Comparison of ENCODE assay signal across 9 cellular contexts in genomic region chr21:42460391-42461184, GRCh38. TPM values are rescaled to one million over a fixed set of nuclear protein-coding genes. Genes with fewer than 3 reads are reported as not detected.
A peak's percentile ranks its signal among the peaks of the same experiment; 100 is the strongest.
DNase-seq lines count a peak whose midpoint lies in the region; ATAC-seq and TF ChIP-seq lines count a peak whose summit lies in the region.
"Had no signal": no experiment of that assay in that cellular context is flagged by ENCODE, and none has a peak within 500 bp of the region (broad histone marks: within the 10 kb centered on the region; RNA-seq: fewer than 3 reads in every experiment).

No MANE protein-coding gene starts in this region.

- peak; percentile 66 for DNase-seq in NCI-H2171 treated with DMSO at 0.1 percent for 48 hours (lab: John Stamatoyannopoulos, UW)
- DNase-seq in stimulated activated naive B cell treated with anti-CD40 and anti-IgM and Interleukin-4, amounts not matched to agents 10 μg/mL and 1 μg/mL and 100 μg/mL, for 72 hours: peak; percentile 75
- DNase-seq in ecto neural progenitor cell (ENCODE audit: low spot score): no peak
- DNase-seq in ureter (ENCODE audit: low spot score): no peak
- DNase-seq in uterus: no peak

- no peak overlapping the region for H3K27ac Mint-ChIP-seq in activated naive CD8-positive, alpha-beta T cell
- H3K27ac Mint-ChIP-seq in stimulated activated naive B cell treated with anti-CD40 and anti-IgM and Interleukin-4, amounts not matched to agents 10 μg/mL and 1 μg/mL and 100 μg/mL, for 72 hours: peak overlapping the region; percentile 98

- no peaks in the 10 kb centered on the region for H3K27me3 ChIP-seq in uterus

- no peaks in the 10 kb centered on the region for H3K4me1 ChIP-seq in uterus

- H3K4me3 Mint-ChIP-seq in activated naive CD8-positive, alpha-beta T cell: peak overlapping the region; percentile 63
- peak overlapping the region; percentile 49 to 50 for H3K4me3 Mint-ChIP-seq in stimulated activated naive B cell treated with anti-CD40 and anti-IgM and Interleukin-4, amounts not matched to agents 10 μg/mL and 1 μg/mL and 100 μg/mL, for 72 hours

- H3K9me3 Mint-ChIP-seq in activated naive CD8-positive, alpha-beta T cell (ENCODE audit: low read depth): no peaks in the 10 kb centered on the region
- peaks cover 0 to 11% of the 10 kb centered on the region in 2 donors for H3K9me3 Mint-ChIP-seq in stimulated activated naive B cell treated with anti-CD40 and anti-IgM and Interleukin-4, amounts not matched to agents 10 μg/mL and 1 μg/mL and 100 μg/mL, for 72 hours

- H3K4me3 ChIP-seq in uterus: no peak overlapping the region

- no peaks in the 10 kb centered on the region for H3K36me3 ChIP-seq in uterus

- H3K36me3 Mint-ChIP-seq in activated naive CD8-positive, alpha-beta T cell: no peaks in the 10 kb centered on the region
- H3K36me3 Mint-ChIP-seq in stimulated activated naive B cell treated with anti-CD40 and anti-IgM and Interleukin-4, amounts not matched to agents 10 μg/mL and 1 μg/mL and 100 μg/mL, for 72 hours: no peaks in the 10 kb centered on the region

- ATAC-seq in GM18868 (IDR thresholded peaks at IDR 0.05; ENCODE audit: unreplicated experiment): peak; percentile 62
- peak; percentile 58 for ATAC-seq in HG02798 (IDR thresholded peaks at IDR 0.05; ENCODE audit: poor library complexity, unreplicated experiment)
- ATAC-seq in stimulated activated naive B cell treated with anti-CD40 and anti-IgM and Interleukin-4, amounts not matched to agents 10 μg/mL and 1 μg/mL and 100 μg/mL, for 72 hours (replicated peaks): peak; percentile 64 to 69

- TF ChIP-seq POLR2A in uterus (IDR thresholded peaks at IDR 0.05): no peak

- H3K4me1 Mint-ChIP-seq in activated naive CD8-positive, alpha-beta T cell (ENCODE audit: low read depth): peaks cover 70% of the 10 kb centered on the region
- H3K4me1 Mint-ChIP-seq in stimulated activated naive B cell treated with anti-CD40 and anti-IgM and Interleukin-4, amounts not matched to agents 10 μg/mL and 1 μg/mL and 100 μg/mL, for 72 hours: peaks cover 53 to 59% of the 10 kb centered on the region in 2 donors

- H3K9me3 ChIP-seq in uterus: no peaks in the 10 kb centered on the region

- no peak for TF ChIP-seq CTCF in uterus (IDR thresholded peaks at IDR 0.05)

- no peak overlapping the region for H3K27ac ChIP-seq in uterus

- H3K27me3 Mint-ChIP-seq in activated naive CD8-positive, alpha-beta T cell: no peaks in the 10 kb centered on the region
- H3K27me3 Mint-ChIP-seq in stimulated activated naive B cell treated with anti-CD40 and anti-IgM and Interleukin-4, amounts not matched to agents 10 μg/mL and 1 μg/mL and 100 μg/mL, for 72 hours: no peaks in the 10 kb centered on the region

- intact Hi-C loops in uterus (cut with DNase I; ENCODE audit: low total_unique reads): no loop called here

RNA-seq across cellular contexts. Expression of gene RSPH1, which starts 35.4 kb away (rescaled TPM):
- total RNA-seq in ureter (7.8 TPM), uterus (1 to 10 TPM in 2 of 4 donors, not detected in 2; 1.7 to 3.4 TPM)

RNA-seq across cellular contexts. Expression of gene SLC37A1, which starts 53.1 kb away (rescaled TPM):
- total RNA-seq in ureter (48.0 TPM), uterus (1 to 10 TPM; 2.3 to 8.8 (median 6.3) TPM)

RNA-seq across cellular contexts. Expression of gene UBASH3A, which starts 56.9 kb away (rescaled TPM):
- 1.4 TPM for total RNA-seq in ureter
- 1 to 10 TPM in 1 of 4 donors, under 1 TPM in 1, not detected in 2; 0.79 to 1.0 TPM for total RNA-seq in uterus
- total RNA-seq: epithelial cell of proximal tubule had no signal

Comparison
In these comparisons a context has a peak if more than half of its experiments do, and no peak if none do; other contexts are left out.
1. DNase-seq: peak in NCI-H2171 treated with DMSO at 0.1 percent for 48 hours (single experiment) and stimulated activated naive B cell treated with anti-CD40 and anti-IgM and Interleukin-4, amounts not matched to agents 10 μg/mL and 1 μg/mL and 100 μg/mL, for 72 hours (single experiment); none in ecto neural progenitor cell (single experiment), ureter (single experiment) and uterus (0 of 2).
2. Peak in every context shown above with its lines, with median percentiles within 50 percentile points of each other: ATAC-seq.